ENCODE assay signal across 14 cellular contexts in genomic region chr19:46927893-46928292, GRCh38.
DNase-seq lines count a peak whose midpoint lies in the region; ATAC-seq and TF ChIP-seq lines count a peak whose summit lies in the region.
"Had no signal": no experiment of that assay in that cellular context is flagged by ENCODE, and none has a peak within 500 bp of the region (broad histone marks: within the 10 kb centered on the region; RNA-seq: fewer than 3 reads in every experiment).

No MANE protein-coding gene starts in this region.

- WGBS in gastroesophageal sphincter (ENCODE audit: low coverage in 1 of 2), 2 donors: 21 to 23% methylated on average over 4 of the region's 4 CpGs

- H3K27me3 ChIP-seq in RWPE2 (ENCODE audit: insufficient read depth, poor library complexity, severe bottlenecking) (no peaks in the 10 kb centered on the region), gastroesophageal sphincter (no peaks in the 10 kb centered on the region)
- H3K27me3 ChIP-seq: brain microvascular endothelial cell, MG63 had no signal

- no peak for ATAC-seq in RWPE2 (ENCODE audit: low read depth)
- ATAC-seq in gastroesophageal sphincter: no peak
- ATAC-seq in stimulated activated memory B cell treated with anti-CD40 and anti-IgM and Interleukin-4, amounts not matched to agents 10 μg/mL and 1 μg/mL and 100 μg/mL, for 72 hours: no peak
- ATAC-seq in HG03196 (IDR thresholded peaks at IDR 0.05; ENCODE audit: unreplicated experiment): no peak
- ATAC-seq in GM18502 (IDR thresholded peaks at IDR 0.05; ENCODE audit: poor library complexity, unreplicated experiment): no peak

- H3K4me3 ChIP-seq in RWPE2 (ENCODE audit: severe bottlenecking): no peak overlapping the region
- no peak overlapping the region for H3K4me3 ChIP-seq in gastroesophageal sphincter
- H3K4me3 ChIP-seq: MG63 had no signal

- TF ChIP-seq POLR2A in gastroesophageal sphincter (IDR thresholded peaks at IDR 0.05): no peak

- no peaks in the 10 kb centered on the region for H3K9me3 Mint-ChIP-seq in stimulated activated memory B cell treated with anti-CD40 and anti-IgM and Interleukin-4, amounts not matched to agents 10 μg/mL and 1 μg/mL and 100 μg/mL, for 72 hours

- H3K4me1 ChIP-seq in RWPE2 (ENCODE audit: insufficient read depth, poor library complexity, severe bottlenecking) (peaks cover 68% of the 10 kb centered on the region), gastroesophageal sphincter (peaks cover 6 to 72% (median 41%) of the 10 kb centered on the region in 3 donors)

- H3K27ac Mint-ChIP-seq in stimulated activated memory B cell treated with anti-CD40 and anti-IgM and Interleukin-4, amounts not matched to agents 10 μg/mL and 1 μg/mL and 100 μg/mL, for 72 hours: peak overlapping the region; percentile 23

- peaks cover under 1% of the 10 kb centered on the region for H3K36me3 Mint-ChIP-seq in stimulated activated memory B cell treated with anti-CD40 and anti-IgM and Interleukin-4, amounts not matched to agents 10 μg/mL and 1 μg/mL and 100 μg/mL, for 72 hours

- TF ChIP-seq CTCF in RWPE2 (IDR thresholded peaks at IDR 0.05; ENCODE audit: poor library complexity, severe bottlenecking) (no peak), gastroesophageal sphincter (IDR thresholded peaks at IDR 0.05) (no peak)

- H3K4me1 Mint-ChIP-seq in stimulated activated memory B cell treated with anti-CD40 and anti-IgM and Interleukin-4, amounts not matched to agents 10 μg/mL and 1 μg/mL and 100 μg/mL, for 72 hours: peaks cover 42% of the 10 kb centered on the region

- TF ChIP-seq EP300 in gastroesophageal sphincter (IDR thresholded peaks at IDR 0.05): no peak

- H3K36me3 ChIP-seq in RWPE2 (ENCODE audit: low read depth) (peaks cover 10% of the 10 kb centered on the region), gastroesophageal sphincter (peaks cover 0 to 3% of the 10 kb centered on the region in 2 donors)

- DNase-seq in EH (ENCODE audit: low read depth) (peak; percentile 42), RWPE2 (ENCODE audit: low spot score) (no peak)
- no peak for DNase-seq in activated effector memory CD4-positive, alpha-beta T cell treated with Interleukin-2 at 50 U/mL for 16 hours
- DNase-seq: activated CD4-positive, alpha-beta T cell treated with anti-CD3 and anti-CD28 coated beads for 4 hours; activated gamma-delta T cell treated with Interleukin-2 at 50 U/mL for 16 hours; brain microvascular endothelial cell; DMS 273 treated with DMSO at 0.1 percent for 48 hours; GOT3; mesendoderm; MG63 had no signal

- no peaks in the 10 kb centered on the region for H3K27me3 Mint-ChIP-seq in stimulated activated memory B cell treated with anti-CD40 and anti-IgM and Interleukin-4, amounts not matched to agents 10 μg/mL and 1 μg/mL and 100 μg/mL, for 72 hours

- H3K4me3 Mint-ChIP-seq in stimulated activated memory B cell treated with anti-CD40 and anti-IgM and Interleukin-4, amounts not matched to agents 10 μg/mL and 1 μg/mL and 100 μg/mL, for 72 hours: no peak overlapping the region

- H3K9me3 ChIP-seq in RWPE2 (ENCODE audit: severe bottlenecking) (no peaks in the 10 kb centered on the region), gastroesophageal sphincter (no peaks in the 10 kb centered on the region)
- H3K9me3 ChIP-seq: MG63 had no signal

- peak overlapping the region; percentile 93 for H3K27ac ChIP-seq in RWPE2 (ENCODE audit: poor library complexity, severe bottlenecking)
- H3K27ac ChIP-seq in gastroesophageal sphincter: peak overlapping the region in 3 of 4 donors; percentile 5 to 33 (median 17)
- H3K27ac ChIP-seq: brain microvascular endothelial cell had no signal
